8 cellular contexts compared by ENCODE assay signal in the genomic region with DNA sequence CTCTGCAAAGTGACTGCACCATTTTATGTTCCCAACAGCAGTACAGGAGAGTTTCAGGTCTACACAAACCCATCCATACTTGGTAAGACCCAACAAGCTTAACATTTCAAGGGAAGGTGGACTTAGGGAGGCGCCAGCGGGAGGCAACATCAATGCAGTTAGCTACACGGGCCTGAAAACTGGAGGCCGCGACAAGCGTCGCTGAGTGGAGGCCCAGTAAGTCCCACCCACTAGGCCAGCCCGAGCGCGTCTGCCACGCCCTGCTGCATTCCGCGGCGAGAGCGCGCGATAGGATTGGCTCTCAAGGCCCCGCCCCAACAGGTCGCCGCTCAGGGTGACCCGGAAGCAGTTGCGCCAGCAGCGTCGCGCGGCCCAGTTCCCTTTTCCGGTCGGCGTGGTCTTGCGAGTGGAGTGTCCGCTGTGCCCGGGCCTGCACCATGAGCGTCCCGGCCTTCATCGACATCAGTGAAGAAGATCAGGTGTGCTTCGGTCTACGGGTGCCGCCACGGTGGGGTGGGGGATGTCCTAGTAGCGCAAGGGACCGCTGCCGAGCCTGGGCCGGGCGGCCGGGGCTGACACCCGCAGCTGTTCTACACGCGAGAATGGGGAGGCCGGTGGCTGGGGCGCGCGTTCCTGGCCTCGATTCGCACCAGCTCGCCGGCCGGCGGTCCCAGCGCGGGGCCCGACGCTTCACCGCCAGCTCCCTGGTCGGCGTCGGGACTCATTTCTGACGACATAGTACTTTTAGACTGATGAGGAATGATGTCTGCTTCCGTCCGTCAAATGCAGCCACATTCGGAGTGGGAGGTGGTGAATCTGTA. TPM values are rescaled to one million over a fixed set of nuclear protein-coding genes. Genes with fewer than 3 reads are reported as not detected.
A peak's percentile ranks its signal among the peaks of the same experiment; 100 is the strongest.
DNase-seq lines count a peak whose midpoint lies in the region; ATAC-seq and TF ChIP-seq lines count a peak whose summit lies in the region.

A gene (plus strand): TSS at position 381 of the 821 bp plus-strand sequence. CDS start 57 bp downstream, at position 438.

- peaks cover 38% of the 10 kb centered on the region for H3K4me1 Mint-ChIP-seq in CD8-positive, alpha-beta T cell (ENCODE audit: low read depth)

- H3K27ac ChIP-seq in CD8-positive, alpha-beta T cell (ENCODE audit: low read depth, low read length): peak within 1 kb of the TSS; percentile 81

- intact Hi-C loops in CD8-positive, alpha-beta T cell (cut with DNase I, micrococcal nuclease): loop anchor here (1.0 to 10.0 kb wide), 11 partner anchors 309 to 1774 kb away; a partner anchor contains a TSS

- peak; percentile 91 to 97 (median 95) for DNase-seq in CD8-positive, alpha-beta T cell
- DNase-seq in HS-27A (ENCODE audit: low read depth): peak; percentile 88
- peak; percentile 48 for DNase-seq in NK-92 (lab: John Stamatoyannopoulos, UW; ENCODE audit: unreplicated experiment)
- peak; percentile 91 to 92 for DNase-seq in activated CD8-positive, alpha-beta memory T cell treated with anti-CD3 and anti-CD28 coated beads for 1 hour (ENCODE audit: extremely low read depth in 1 of 2, low read depth in 1 of 2)
- peak; percentile 90 for DNase-seq in effector CD8-positive, alpha-beta T cell (lab: John Stamatoyannopoulos, UW)
- DNase-seq in lung microvascular endothelial cell (ENCODE audit: low read depth in 2 of 2): peak; percentile 97 to 98
- peak; percentile 92 to 94 (median 94) for DNase-seq in stimulated activated CD4-positive, alpha-beta T cell treated with anti-CD3 and anti-CD28 coated beads, TNF-alpha, amount 100 ng/mL, for 48 hours (ENCODE audit: low read depth in 3 of 3)

- H3K36me3 Mint-ChIP-seq in CD8-positive, alpha-beta T cell: peaks cover 29% of the 10 kb centered on the region

- no peak for TF ChIP-seq CTCF in CD8-positive, alpha-beta T cell (IDR thresholded peaks at IDR 0.05)

- CTCF ChIA-PET in CD8-positive, alpha-beta T cell (lab: Charles Lee): no interaction called here

- no peaks in the 10 kb centered on the region for H3K9me3 ChIP-seq in CD8-positive, alpha-beta T cell (ENCODE audit: low read length)

- H3K27ac Mint-ChIP-seq in CD8-positive, alpha-beta T cell: peak within 1 kb of the TSS; percentile 99

- H3K4me3 ChIP-seq in CD8-positive, alpha-beta T cell (ENCODE audit: low read depth, low read length): peak within 1 kb of the TSS; percentile 93

- no peaks in the 10 kb centered on the region for H3K27me3 ChIP-seq in CD8-positive, alpha-beta T cell (ENCODE audit: insufficient read depth, low read length)

- H3K9me3 Mint-ChIP-seq in CD8-positive, alpha-beta T cell: peaks cover 2% of the 10 kb centered on the region

- H3K36me3 ChIP-seq in CD8-positive, alpha-beta T cell (ENCODE audit: insufficient read depth, low read length): no peaks in the 10 kb centered on the region

- H3K27me3 Mint-ChIP-seq in CD8-positive, alpha-beta T cell (ENCODE audit: low read depth): no peaks in the 10 kb centered on the region

- peaks cover 29% of the 10 kb centered on the region for H3K4me1 ChIP-seq in CD8-positive, alpha-beta T cell (ENCODE audit: insufficient read depth, low read length)

- peak within 1 kb of the TSS; percentile 99 for H3K4me3 Mint-ChIP-seq in CD8-positive, alpha-beta T cell

- peak; percentile 98 for ATAC-seq in CD8-positive, alpha-beta T cell
- peak; percentile 98 for ATAC-seq in GM19467 (IDR thresholded peaks at IDR 0.05; ENCODE audit: unreplicated experiment)

- POLR2A ChIA-PET in CD8-positive, alpha-beta T cell (lab: Charles Lee): interaction anchor here (0.9 to 1.1 kb wide), 3 partner anchors 9 to 578 kb away, joined by 3 to 4 read pairs (median 4); a partner anchor contains a TSS

RNA-seq across cellular contexts. Expression of the gene that starts here (rescaled TPM):
- 100 to 1,000 TPM; 269 to 274 TPM for total RNA-seq in CD8-positive, alpha-beta T cell
- total RNA-seq in lung microvascular endothelial cell: 92.4 and 118 TPM in 2 replicates

Comparison
In these comparisons a context has a peak if more than half of its experiments do, and no peak if none do; other contexts are left out.
1. Peak in every context shown above with its lines: DNase-seq, ATAC-seq, H3K4me3 ChIP-seq and H3K27ac ChIP-seq.